In genomic region chr6:129807141-129807540, GRCh38 we compare ENCODE assay signal across 9 cellular contexts. TPM values are rescaled to one million over a fixed set of nuclear protein-coding genes. Genes with fewer than 3 reads are reported as not detected.
"Had no signal": no experiment of that assay in that cellular context is flagged by ENCODE, and none has a peak within 500 bp of the region (broad histone marks: within the 10 kb centered on the region; RNA-seq: fewer than 3 reads in every experiment).

No MANE protein-coding gene starts in this region.

RNA-seq across cellular contexts. Expression of gene TMEM244, which starts 54.0 kb away (rescaled TPM):
- total RNA-seq: activated B cell treated with CpG ODN at 0.5 μM for 24 hours; activated CD4-positive, alpha-beta memory T cell treated with anti-CD3 and anti-CD28 coated beads for 36 hours; activated CD4-positive, alpha-beta T cell treated with anti-CD3 and anti-CD28 coated beads for 36 hours; activated CD4-positive, alpha-beta T cell treated with anti-CD3 and anti-CD28 coated beads, Interleukin-2, amount 10 ng/mL, durations not matched to agents 24 days and 14 days; activated CD4-positive, alpha-beta T cell treated with anti-CD3 and anti-CD28 coated beads, Interleukin-2, amount 10 ng/mL, durations not matched to agents 7 days and 5 days; activated CD8-positive, alpha-beta T cell treated with anti-CD3 and anti-CD28 coated beads, Interleukin-2, amount 10 ng/mL, durations not matched to agents 7 days and 5 days; T-helper 1 cell treated with Interleukin-12 subunit alpha and Interleukin-12 subunit beta and Interleukin-4 antibody, amounts not matched to agents 30 ng/mL and 1 ng/mL, for 36 hours; T-helper 2 cell treated with Interferon-gamma antibody and Interleukin-4, amounts not matched to agents 100 ng/mL and 5 ng/mL, for 36 hours; WTC11 had no signal
